Comparison of ENCODE assay signal across 21 cellular contexts in genomic region chr1:232786845-232787455, GRCh38. TPM values are rescaled to one million over a fixed set of nuclear protein-coding genes. Genes with fewer than 3 reads are reported as not detected.
DNase-seq lines count a peak whose midpoint lies in the region; ATAC-seq and TF ChIP-seq lines count a peak whose summit lies in the region.
"Had no signal": no experiment of that assay in that cellular context is flagged by ENCODE, and none has a peak within 500 bp of the region (broad histone marks: within the 10 kb centered on the region; RNA-seq: fewer than 3 reads in every experiment).

No MANE protein-coding gene starts in this region.

- no peak overlapping the region for H3K4me3 ChIP-seq in gastrocnemius medialis
- H3K4me3 ChIP-seq in osteoblast (ENCODE audit: insufficient read depth, low read length), result no peak overlapping the region
- H3K4me3 ChIP-seq: cardiac muscle cell, lung, prostate gland, sigmoid colon, SK-N-MC had no signal

- H3K27me3 ChIP-seq in gastrocnemius medialis (no peaks in the 10 kb centered on the region), osteoblast (ENCODE audit: insufficient read depth, low read length) (no peaks in the 10 kb centered on the region)
- H3K27me3 ChIP-seq: cardiac muscle cell, neutrophil, sigmoid colon had no signal

- H3K79me2 ChIP-seq in osteoblast (ENCODE audit: insufficient read depth, low read length), result no peaks in the 10 kb centered on the region

- DNase-seq in NCI-H1436 treated with DMSO at 0.1 percent for 48 hours (lab: John Stamatoyannopoulos, UW) (peak; percentile 26), NCI-H1436 (lab: John Stamatoyannopoulos, UW) (no peak), AML-193 (lab: John Stamatoyannopoulos, UW) (peak; percentile 72 to 74), NOMO-1 treated with DMSO at 0.1 percent for 48 hours (lab: John Stamatoyannopoulos, UW; ENCODE audit: unreplicated experiment) (peak; percentile 78), gastrocnemius medialis (no peak), medulla oblongata (ENCODE audit: extremely low spot score) (no peak), osteoblast (ENCODE audit: insufficient read length, low spot score, missing footprints) (no peak)
- DNase-seq: 8988T; activated naive CD4-positive, alpha-beta T cell treated with Interleukin-2 at 50 U/mL for 16 hours; activated T-cell treated with anti-CD3 and anti-CD28 coated beads, Interleukin-2, amount 50 U/mL, for 24 hours; DMS153; glutamatergic neuron; NCI-H526 treated with DMSO at 0.1 percent for 48 hours; sigmoid colon had no signal

- intact Hi-C loops in gastrocnemius medialis (cut with DNase I; ENCODE audit: low total_unique reads), result no loop called here

- ATAC-seq in esophagus mucosa, result peak; percentile 79
- ATAC-seq in gastrocnemius medialis, result no peak

- no peaks in the 10 kb centered on the region for H4K20me1 ChIP-seq in osteoblast (ENCODE audit: insufficient read depth, low read length)

- H3K27ac ChIP-seq in gastrocnemius medialis, result no peak overlapping the region
- no peak overlapping the region for H3K27ac ChIP-seq in osteoblast (ENCODE audit: low read depth, low read length)
- H3K27ac ChIP-seq: cardiac muscle cell, neutrophil, prostate gland, sigmoid colon, SK-N-MC had no signal

- no peaks in the 10 kb centered on the region for H3K4me1 ChIP-seq in gastrocnemius medialis
- no peaks in the 10 kb centered on the region for H3K4me1 ChIP-seq in osteoblast (ENCODE audit: insufficient read depth, low read length)
- H3K4me1 ChIP-seq: prostate gland, sigmoid colon had no signal

- no peak overlapping the region for H2AFZ ChIP-seq in osteoblast (ENCODE audit: low read length)

- H3K36me3 ChIP-seq in gastrocnemius medialis, result no peaks in the 10 kb centered on the region
- H3K36me3 ChIP-seq in osteoblast (ENCODE audit: insufficient read depth, low read length), result no peaks in the 10 kb centered on the region
- H3K36me3 ChIP-seq: cardiac muscle cell, neutrophil, prostate gland, sigmoid colon had no signal

- H3K4me2 ChIP-seq in osteoblast (ENCODE audit: insufficient read depth, low read length), result no peak overlapping the region

- H3K9me3 ChIP-seq in gastrocnemius medialis (no peaks in the 10 kb centered on the region), osteoblast (ENCODE audit: low read depth, low read length) (no peaks in the 10 kb centered on the region)
- H3K9me3 ChIP-seq: neutrophil, prostate gland, sigmoid colon had no signal

- in situ Hi-C loops in gastrocnemius medialis (cut with MboI; ENCODE audit: low sequenced_read_pairs in 4 of 4), result no loop called here

- no peak for TF ChIP-seq CTCF in gastrocnemius medialis (IDR thresholded peaks at IDR 0.05 in 4 of 5, conservative IDR thresholded peaks at IDR 0.05 in 1 of 5)
- no peak for TF ChIP-seq CTCF in osteoblast (IDR thresholded peaks at IDR 0.05; ENCODE audit: extremely low read depth, low read depth, low read length)

- no peak for TF ChIP-seq POLR2A in gastrocnemius medialis (IDR thresholded peaks at IDR 0.05)

RNA-seq across cellular contexts. Expression of gene MAP10, which starts 18.3 kb away (rescaled TPM):
- total RNA-seq in esophagus mucosa, result 0.72 TPM
- 1 to 10 TPM; 1.9 to 2.6 (median 2.3) TPM for total RNA-seq in gastrocnemius medialis
- 2.2 and 2.7 TPM in 2 replicates for total RNA-seq in osteoblast
- total RNA-seq: G401 had no signal

Comparison
In these comparisons a context has a peak if more than half of its experiments do, and no peak if none do; other contexts are left out.
1. DNase-seq: peak in NCI-H1436 treated with DMSO at 0.1 percent for 48 hours (single experiment), AML-193 (2 of 2) and NOMO-1 treated with DMSO at 0.1 percent for 48 hours (single experiment); none in NCI-H1436 (single experiment), gastrocnemius medialis (0 of 2), medulla oblongata (single experiment) and osteoblast (single experiment).